1 cellular context compared by ENCODE assay signal in genomic region chr1:100132566-100133477, GRCh38.
TF ChIP-seq lines count a peak whose summit lies in the region.

SASS6 (minus strand) TSS chr1:100132930; CDS start chr1:100132814, 116 bp downstream.
A gene with protein sequence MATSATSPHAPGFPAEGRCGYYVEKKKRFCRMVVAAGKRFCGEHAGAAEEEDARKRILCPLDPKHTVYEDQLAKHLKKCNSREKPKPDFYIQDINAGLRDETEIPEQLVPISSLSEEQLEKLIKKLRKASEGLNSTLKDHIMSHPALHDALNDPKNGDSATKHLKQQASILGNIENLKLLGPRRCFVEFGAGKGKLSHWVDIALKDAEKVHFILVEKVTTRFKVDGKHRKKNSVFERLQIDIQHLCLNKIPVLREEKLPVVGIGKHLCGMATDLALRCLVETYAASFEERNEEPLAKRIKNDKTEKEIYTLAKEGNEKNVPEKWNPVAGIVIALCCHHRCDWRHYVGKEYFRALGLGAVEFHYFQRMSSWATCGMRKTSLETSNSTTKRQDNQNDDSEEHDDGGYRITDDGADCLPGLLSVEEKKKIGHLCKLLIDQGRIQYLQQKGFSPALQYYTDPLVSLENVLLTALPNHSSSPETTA (plus strand): TSS chr1:100133163. CDS start chr1:100133169, 6 bp downstream.

TF ChIP-seq in K562, 482 proteins besides CTCF, POLR2A, EP300 and RAD21 (continued from another document and continues in another):
- TF ChIP-seq, protein P1, sequence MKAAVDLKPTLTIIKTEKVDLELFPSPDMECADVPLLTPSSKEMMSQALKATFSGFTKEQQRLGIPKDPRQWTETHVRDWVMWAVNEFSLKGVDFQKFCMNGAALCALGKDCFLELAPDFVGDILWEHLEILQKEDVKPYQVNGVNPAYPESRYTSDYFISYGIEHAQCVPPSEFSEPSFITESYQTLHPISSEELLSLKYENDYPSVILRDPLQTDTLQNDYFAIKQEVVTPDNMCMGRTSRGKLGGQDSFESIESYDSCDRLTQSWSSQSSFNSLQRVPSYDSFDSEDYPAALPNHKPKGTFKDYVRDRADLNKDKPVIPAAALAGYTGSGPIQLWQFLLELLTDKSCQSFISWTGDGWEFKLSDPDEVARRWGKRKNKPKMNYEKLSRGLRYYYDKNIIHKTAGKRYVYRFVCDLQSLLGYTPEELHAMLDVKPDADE (conservative IDR thresholded peaks at IDR 0.05; ENCODE audit: control insufficient read depth, low read depth, low read length): peak; percentile 90
- TF ChIP-seq TBP (optimal IDR thresholded peaks at IDR 0.05; ENCODE audit: low read depth, low read length) (peak; percentile 85), ZNF778 (CRISPR knock-in tag; IDR thresholded peaks at IDR 0.05) (no peak), ZNF274 (IDR thresholded peaks at IDR 0.05; ENCODE audit: borderline replicate concordance, low read depth, low read length) (no peak), E2F3 (CRISPR knock-in tag; IDR thresholded peaks at IDR 0.05) (0 out of 2 replicates have a peak, but pooled peaks have one; percentile 38), KHSRP (IDR thresholded peaks at IDR 0.05) (no peak), ZMIZ1 (IDR thresholded peaks at IDR 0.05; ENCODE audit: low read depth in 2 of 2, low read length in 2 of 2) (0 out of 4 replicates have a peak, but pooled peaks of 1 of the 2 experiments have one; percentile 28), ZFP1 (CRISPR knock-in tag; IDR thresholded peaks at IDR 0.05) (no peak), GATA2 (CRISPR knock-in tag; IDR thresholded peaks at IDR 0.05) (0 out of 2 replicates have a peak, but pooled peaks have one; percentile 41), MYBL2 (IDR thresholded peaks at IDR 0.05; ENCODE audit: low read depth) (peak; percentile 80), MYBL2 (CRISPR knock-in tag; IDR thresholded peaks at IDR 0.05; ENCODE audit: borderline replicate concordance) (no peak), PHF8 (IDR thresholded peaks at IDR 0.05; ENCODE audit: borderline replicate concordance, low read length) (peak; percentile 73; the same call in 1 of the 2 replicates), HMGN3 (IDR thresholded peaks at IDR 0.05; ENCODE audit: borderline replicate concordance, extremely low read depth, insufficient read length, low read depth, low read length) (no peak), ATF1 (CRISPR knock-in tag; IDR thresholded peaks at IDR 0.05) (no peak), ATF1 (tag; IDR thresholded peaks at IDR 0.05) (peak; percentile 92), NFIX (CRISPR knock-in tag; IDR thresholded peaks at IDR 0.05; ENCODE audit: low read depth) (no peak), CBX3 (IDR thresholded peaks at IDR 0.05; ENCODE audit: borderline replicate concordance in 1 of 2, low read length in 2 of 2) (peak in 1 of 2 experiments; percentile 71; a peak in 1 of 3 replicates), PRDM10 (IDR thresholded peaks at IDR 0.05; ENCODE audit: partially characterized antibody) (peak; percentile 85), PTRF (tag; IDR thresholded peaks at IDR 0.05) (no peak), USF1 (CRISPR knock-in tag; IDR thresholded peaks at IDR 0.05) (no peak), SETDB1 (IDR thresholded peaks at IDR 0.05; ENCODE audit: low read length) (no peak), RCOR1 (IDR thresholded peaks at IDR 0.05; ENCODE audit: borderline replicate concordance in 1 of 2, low read depth in 2 of 2, low read length in 2 of 2) (peak; percentile 24 to 73; a peak in 3 of 4 replicates), TFE3 (CRISPR knock-in tag; IDR thresholded peaks at IDR 0.05) (no peak), RBM39 (optimal IDR thresholded peaks at IDR 0.05; ENCODE audit: low read depth, low read length) (no peak), SP2 (IDR thresholded peaks at IDR 0.05; ENCODE audit: extremely low read depth, low read depth, low read length, poor library complexity, severe bottlenecking) (no peak), ZC3H11A (IDR thresholded peaks at IDR 0.05; ENCODE audit: low read depth, low read length) (peak; percentile 82), NFRKB (IDR thresholded peaks at IDR 0.05; ENCODE audit: low read depth) (peak; percentile 96), MXI1 (IDR thresholded peaks at IDR 0.05; ENCODE audit: low read depth, low read length) (peak; percentile 94), CBX1 (IDR thresholded peaks at IDR 0.05; ENCODE audit: low read depth) (peak; percentile 83; the same call in 1 of the 2 replicates), ZNF212 (CRISPR knock-in tag; IDR thresholded peaks at IDR 0.05) (peak; percentile 11; the same call in 1 of the 2 replicates), SMAD3 (CRISPR knock-in tag; conservative IDR thresholded peaks at IDR 0.05) (no peak), THAP7 (CRISPR knock-in tag; IDR thresholded peaks at IDR 0.05) (no peak)
- TF ChIP-seq, protein P2, sequence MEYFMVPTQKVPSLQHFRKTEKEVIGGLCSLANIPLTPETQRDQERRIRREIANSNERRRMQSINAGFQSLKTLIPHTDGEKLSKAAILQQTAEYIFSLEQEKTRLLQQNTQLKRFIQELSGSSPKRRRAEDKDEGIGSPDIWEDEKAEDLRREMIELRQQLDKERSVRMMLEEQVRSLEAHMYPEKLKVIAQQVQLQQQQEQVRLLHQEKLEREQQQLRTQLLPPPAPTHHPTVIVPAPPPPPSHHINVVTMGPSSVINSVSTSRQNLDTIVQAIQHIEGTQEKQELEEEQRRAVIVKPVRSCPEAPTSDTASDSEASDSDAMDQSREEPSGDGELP (CRISPR knock-in tag; IDR thresholded peaks at IDR 0.05; ENCODE audit: borderline replicate concordance): peak; percentile 97
